8 cellular contexts compared by ENCODE assay signal in genomic region chr19:35716985-35717664, GRCh38. TPM values are rescaled to one million over a fixed set of nuclear protein-coding genes. Genes with fewer than 3 reads are reported as not detected.
DNase-seq lines count a peak whose midpoint lies in the region; ATAC-seq, FAIRE-seq and TF ChIP-seq lines count a peak whose summit lies in the region.

No MANE protein-coding gene starts in this region.

- H3K27me3 ChIP-seq in CD4-positive, alpha-beta T cell (ENCODE audit: control insufficient read depth, insufficient read depth, low read length): no peaks in the 10 kb centered on the region
- no peaks in the 10 kb centered on the region for H3K27me3 ChIP-seq in HL-60 (ENCODE audit: insufficient read depth, poor library complexity, severe bottlenecking)

- peak overlapping the region; percentile 93 for H3K4me3 Mint-ChIP-seq in CD4-positive, alpha-beta T cell

- CTCF ChIA-PET in CD4-positive, alpha-beta T cell (lab: Charles Lee): interaction anchor here (0.6 kb wide), 1 partner anchor 213 kb away, joined by 4 read pairs; no protein-coding TSS in a partner anchor

- ATAC-seq in CD4-positive, alpha-beta T cell (ENCODE audit: poor library complexity): peak; percentile 85
- ATAC-seq in GM19455 (IDR thresholded peaks at IDR 0.05; ENCODE audit: unreplicated experiment): peak; percentile 49

- no peaks in the 10 kb centered on the region for H3K27me3 Mint-ChIP-seq in CD4-positive, alpha-beta T cell

- peak overlapping the region; percentile 73 for H3K27ac ChIP-seq in CD4-positive, alpha-beta T cell (ENCODE audit: low read depth, low read length)
- H3K27ac ChIP-seq in HL-60 (replicated peaks): peak overlapping the region; percentile 73

- peak; percentile 95 for TF ChIP-seq CTCF in CD4-positive, alpha-beta T cell (IDR thresholded peaks at IDR 0.05)
- peak; percentile 43 for TF ChIP-seq CTCF in HL-60 (IDR thresholded peaks at IDR 0.05; ENCODE audit: insufficient read depth, low read length)

- no peaks in the 10 kb centered on the region for H3K9me3 Mint-ChIP-seq in CD4-positive, alpha-beta T cell

- H3K27ac Mint-ChIP-seq in CD4-positive, alpha-beta T cell: peak overlapping the region; percentile 89

- DNase-seq in CD4-positive, alpha-beta T cell: peak; percentile 92 to 97 (median 95)
- DNase-seq in HL-60 (ENCODE audit: low read depth in 1 of 2, low spot score in 1 of 2): peak; percentile 89 to 97
- peak; percentile 95 for DNase-seq in NOMO-1 treated with DMSO at 0.1 percent for 48 hours (lab: John Stamatoyannopoulos, UW; ENCODE audit: unreplicated experiment)
- DNase-seq in activated CD8-positive, alpha-beta memory T cell treated with anti-CD3 and anti-CD28 coated beads, Interleukin-2, amount 50 U/mL, for 24 hours (ENCODE audit: extremely low read depth): peak; percentile 91
- peak; percentile 95 for DNase-seq in midbrain (lab: John Stamatoyannopoulos, UW)
- peak; percentile 72 to 96 for DNase-seq in stimulated activated CD8-positive, alpha-beta memory T cell treated with anti-CD3 and anti-CD28 coated beads, Interleukin-15, amount 100 ng/mL, for 48 hours (ENCODE audit: low read depth in 2 of 2)

- intact Hi-C loops in CD4-positive, alpha-beta T cell (cut with DNase I, micrococcal nuclease): loop anchor here (1.0 to 10.0 kb wide), 13 partner anchors 15 to 452 kb away; partner anchors contain the start of genes PROSER3 (in 2 of the 2), PSENEN (in 2 of the 2), U2AF1L4 (in 2 of the 2) and COX6B1 (in 1 of the 2)

- peak overlapping the region; percentile 92 for H3K4me3 ChIP-seq in HL-60 (replicated peaks; ENCODE audit: insufficient read depth, low read length)

- peaks cover 69% of the 10 kb centered on the region for H3K4me1 Mint-ChIP-seq in CD4-positive, alpha-beta T cell (ENCODE audit: low read depth)

- POLR2A ChIA-PET in CD4-positive, alpha-beta T cell (lab: Charles Lee): interaction anchor here (1.4 to 2.1 kb wide), 5 partner anchors 15 to 28 kb away, joined by 6 to 20 read pairs (median 13); partner anchors contain the start of genes IGFLR1, PSENEN and U2AF1L4

- peak; percentile 64 for FAIRE-seq in endometrium (lab: Jason Lieb, UNC)

- peaks cover 35% of the 10 kb centered on the region for H3K36me3 Mint-ChIP-seq in CD4-positive, alpha-beta T cell (ENCODE audit: low read depth)

- no peaks in the 10 kb centered on the region for H3K9me3 ChIP-seq in CD4-positive, alpha-beta T cell (ENCODE audit: control insufficient read depth, low read length)

RNA-seq across cellular contexts. Expression of gene KMT2B, which starts 0.7 kb away (rescaled TPM):
- 10 to 100 TPM; 59.4 to 59.7 TPM for total RNA-seq in CD4-positive, alpha-beta T cell

RNA-seq across cellular contexts. Expression of gene ZBTB32, which starts 12.8 kb away (rescaled TPM):
- total RNA-seq in CD4-positive, alpha-beta T cell: 1 to 10 TPM; 2.2 to 3.3 TPM

RNA-seq across cellular contexts. Expression of gene IGFLR1, which starts 25.1 kb away (rescaled TPM):
- total RNA-seq in CD4-positive, alpha-beta T cell: 10 to 100 TPM; 40.3 to 43.1 TPM

RNA-seq across cellular contexts. Expression of gene U2AF1L4, which starts 28.1 kb away (rescaled TPM):
- total RNA-seq in CD4-positive, alpha-beta T cell: 10 to 100 TPM; 74.6 to 85.8 TPM

RNA-seq across cellular contexts. Expression of gene PSENEN, which starts 28.3 kb away (rescaled TPM):
- 1 to 10 TPM; 7.3 to 9.4 TPM for total RNA-seq in CD4-positive, alpha-beta T cell

Comparison
In these comparisons a context has a peak if more than half of its experiments do, and no peak if none do; other contexts are left out.
1. Peak in every context shown above with its lines: DNase-seq, ATAC-seq, H3K4me3 ChIP-seq and H3K27ac ChIP-seq.